Comparison of ENCODE assay signal across 11 cellular contexts in genomic region chr20:845967-846893, GRCh38. TPM values are rescaled to one million over a fixed set of nuclear protein-coding genes. Genes with fewer than 3 reads are reported as not detected.
DNase-seq lines count a peak whose midpoint lies in the region; ATAC-seq and TF ChIP-seq lines count a peak whose summit lies in the region.
"Had no signal": no experiment of that assay in that cellular context is flagged by ENCODE, and none has a peak within 500 bp of the region (broad histone marks: within the 10 kb centered on the region; RNA-seq: fewer than 3 reads in every experiment).

No MANE protein-coding gene starts in this region.

- CTCF ChIA-PET in A673 (lab: Charles Lee), result no interaction called here

- in situ Hi-C loops in GM13977 (cut with MboI; ENCODE audit: low pct_unique_long_range_greater_than_20kb, low sequenced_read_pairs, unreplicated experiment), result no loop called here

- BruUV-seq in A673 (replicated peaks; lab: Mats Ljungman, UMichigan), result no TSS peak

- H3K36me3 ChIP-seq in A673 (ENCODE audit: insufficient read depth, low read length, poor library complexity, severe bottlenecking) (no peaks in the 10 kb centered on the region), right lobe of liver (no peaks in the 10 kb centered on the region)
- H3K36me3 ChIP-seq: sigmoid colon had no signal

- H3K27ac ChIP-seq in A673 (ENCODE audit: low read depth, low read length, poor library complexity, severe bottlenecking), result peak overlapping the region; percentile 67
- H3K27ac ChIP-seq in VCaP, result peak overlapping the region; percentile 99; the same call in 1 of the 2 replicates
- no peak overlapping the region for H3K27ac ChIP-seq in right lobe of liver
- H3K27ac ChIP-seq: sigmoid colon had no signal

- ATAC-seq in right lobe of liver (peak; percentile 10 to 28 (median 24)), GM21381 (IDR thresholded peaks at IDR 0.05; ENCODE audit: unreplicated experiment) (no peak), GM21367 (IDR thresholded peaks at IDR 0.05; ENCODE audit: unreplicated experiment) (no peak)
- ATAC-seq: heart right ventricle had no signal

- intact Hi-C loops in A673 (cut with micrococcal nuclease; ENCODE audit: unreplicated experiment) (no loop called here), right lobe of liver (cut with DNase I) (no loop called here)

- TF ChIP-seq CTCF in A673 (conservative IDR thresholded peaks at IDR 0.05; ENCODE audit: low read depth, low read length) (no peak), GM13977 (IDR thresholded peaks at IDR 0.05; ENCODE audit: extremely low read depth, insufficient read depth, missing control alignments) (no peak), VCaP (conservative IDR thresholded peaks at IDR 0.05) (no peak), right lobe of liver (IDR thresholded peaks at IDR 0.05) (no peak)

- H3K27me3 ChIP-seq in A673 (replicated peaks; ENCODE audit: insufficient read depth, low read depth, low read length, poor library complexity), result no peaks in the 10 kb centered on the region
- no peaks in the 10 kb centered on the region for H3K27me3 ChIP-seq in right lobe of liver

- H3K4me1 ChIP-seq in A673 (ENCODE audit: insufficient read depth, low read length, poor library complexity, severe bottlenecking), result peaks cover 43% of the 10 kb centered on the region
- H3K4me1 ChIP-seq in right lobe of liver, result peaks cover 0 to 15% (median 0%) of the 10 kb centered on the region in 4 donors

- no peak for TF ChIP-seq POLR2A in right lobe of liver (IDR thresholded peaks at IDR 0.05)

- H3K4me3 ChIP-seq in A673 (ENCODE audit: low read depth, low read length, poor library complexity, severe bottlenecking), result peak overlapping the region; percentile 54
- H3K4me3 ChIP-seq in right lobe of liver, result no peak overlapping the region

- no peaks in the 10 kb centered on the region for H3K9me3 ChIP-seq in A673 (ENCODE audit: low read depth, low read length, poor library complexity, severe bottlenecking)
- H3K9me3 ChIP-seq in right lobe of liver, result no peaks in the 10 kb centered on the region
- H3K9me3 ChIP-seq: heart right ventricle, sigmoid colon had no signal

- POLR2A ChIA-PET in A673 (lab: Charles Lee; ENCODE audit: low non-redundant PET), result no interaction called here

- WGBS in right lobe of liver (ENCODE audit: insufficient coverage, low coverage, low lambda C conversion rate, missing lambda C conversion rate), result 41% methylated on average over 7 of the region's 11 CpGs

- DNase-seq in A673 (ENCODE audit: low spot score) (no peak), GM13977 (ENCODE audit: low spot score) (peak; percentile 41), right lobe of liver (no peak), GM03348 (ENCODE audit: low spot score) (no peak)
- no peak for DNase-seq in stimulated activated CD4-positive, alpha-beta T cell treated with anti-CD3 and anti-CD28 coated beads, Interleukin-2, amount 100 ng/mL, for 48 hours
- DNase-seq: NCI-H187 treated with DMSO at 0.1 percent for 48 hours, sigmoid colon had no signal

RNA-seq across cellular contexts. Expression of gene FAM110A, which starts 12.7 kb away (rescaled TPM):
- total RNA-seq in A673 (2021) (11.7 and 12.2 TPM in 2 replicates), right lobe of liver (1 to 10 TPM; 1.4 to 4.1 (median 2.7) TPM)

Comparison
In these comparisons a context has a peak if more than half of its experiments do, and no peak if none do; other contexts are left out.
1. H3K27ac ChIP-seq: peak in A673 (single experiment) and VCaP (single experiment); none in right lobe of liver (0 of 3).
2. ATAC-seq: peak in right lobe of liver (4 of 4); none in GM21381 (single experiment) and GM21367 (single experiment).